ENCODE assay signal across 8 cellular contexts in genomic region chr3:11509175-11510000, GRCh38.
DNase-seq lines count a peak whose midpoint lies in the region; ATAC-seq and TF ChIP-seq lines count a peak whose summit lies in the region.

No MANE protein-coding gene starts in this region.

- DNase-seq in NCI-H1694 (lab: John Stamatoyannopoulos, UW): peak; percentile 34
- peak; percentile 92 for DNase-seq in brain pericyte (ENCODE audit: low read depth, low spot score)
- peak; percentile 69 to 76 for DNase-seq in left colon
- no peak for DNase-seq in GDM1 (lab: John Stamatoyannopoulos, UW)
- DNase-seq in ecto neural progenitor cell (ENCODE audit: low spot score): no peak

- no peak for TF ChIP-seq CTCF in C4-2B (conservative IDR thresholded peaks at IDR 0.05)

- H3K27ac ChIP-seq in C4-2B: peak overlapping the region; percentile 73
- peak overlapping the region; percentile 18 for H3K27ac ChIP-seq in temporal lobe (ENCODE audit: low read depth, low read length)

- peak; percentile 97 for ATAC-seq in left colon
- no peak for ATAC-seq in HG03442 (IDR thresholded peaks at IDR 0.05; ENCODE audit: unreplicated experiment)

- intact Hi-C loops in left colon (cut with DNase I, micrococcal nuclease): no loop called here

Comparison
In these comparisons a context has a peak if more than half of its experiments do, and no peak if none do; other contexts are left out.
1. DNase-seq: peak in NCI-H1694 (single experiment), brain pericyte (single experiment) and left colon (2 of 2); none in GDM1 (single experiment) and ecto neural progenitor cell (single experiment).